ENCODE assay signal across 1 cellular context in the genomic region with DNA sequence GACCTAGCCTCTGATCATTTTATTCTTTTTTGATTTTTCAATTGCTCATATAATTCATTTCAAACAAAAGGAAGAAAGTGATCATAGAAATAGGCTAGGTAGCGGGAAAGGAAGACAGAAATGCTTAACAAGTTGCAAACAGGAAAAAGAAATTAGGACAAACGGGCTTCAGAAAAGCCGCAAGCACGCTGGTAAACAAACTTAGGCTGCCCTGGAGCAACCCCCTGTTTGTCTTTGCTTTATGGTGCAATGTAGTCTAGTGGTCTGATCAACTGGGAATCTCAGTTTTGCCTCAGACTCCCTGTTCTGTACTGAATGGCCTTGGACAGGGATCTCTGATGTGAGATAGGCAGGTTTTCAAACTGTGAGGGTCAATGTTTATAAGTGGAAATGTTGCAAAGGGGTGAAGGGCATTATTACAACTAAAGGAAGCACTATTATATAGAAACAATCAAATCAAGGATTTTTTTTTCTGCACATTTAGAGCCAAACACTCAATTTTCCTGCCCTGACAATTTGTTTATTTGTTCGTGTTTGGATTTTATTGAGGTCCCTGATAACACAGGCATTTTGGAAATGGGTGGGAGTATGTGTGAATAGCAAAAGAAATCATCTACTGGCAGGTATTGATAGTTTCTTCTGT.
TF ChIP-seq lines count a peak whose summit lies in the region.

No MANE protein-coding gene starts in this region.

TF ChIP-seq in HepG2, 621 proteins besides CTCF, POLR2A, EP300 and RAD21 (continued from another document and continues in another):
- TF ChIP-seq KIAA2018 (CRISPR knock-in tag; IDR thresholded peaks at IDR 0.05; ENCODE audit: borderline replicate concordance) (no peak), SRSF4 (IDR thresholded peaks at IDR 0.05; ENCODE audit: low read depth, low read length, poor library complexity, severe bottlenecking) (no peak), SRSF1 (optimal IDR thresholded peaks at IDR 0.05; ENCODE audit: low read depth, low read length) (no peak), BCL6 (CRISPR knock-in tag; IDR thresholded peaks at IDR 0.05) (peak; percentile 97), RXRB (CRISPR knock-in tag; IDR thresholded peaks at IDR 0.05; ENCODE audit: borderline replicate concordance) (peak; percentile 98), ATF7 (IDR thresholded peaks at IDR 0.05) (0 out of 2 replicates have a peak, but pooled peaks have one; percentile 1), ATF7 (CRISPR knock-in tag; IDR thresholded peaks at IDR 0.05) (peak; percentile 71; the same call in 1 of the 2 replicates), CREBL2 (CRISPR knock-in tag; IDR thresholded peaks at IDR 0.05; ENCODE audit: borderline replicate concordance) (no peak), THRA (CRISPR knock-in tag; IDR thresholded peaks at IDR 0.05; ENCODE audit: borderline replicate concordance) (peak; percentile 97), RARG (CRISPR knock-in tag; IDR thresholded peaks at IDR 0.05; ENCODE audit: low read depth) (no peak), ZFP62 (CRISPR knock-in tag; IDR thresholded peaks at IDR 0.05) (no peak), EZH2 (conservative IDR thresholded peaks at IDR 0.05; ENCODE audit: low read depth, low read length) (no peak), MZF1 (CRISPR knock-in tag; IDR thresholded peaks at IDR 0.05; ENCODE audit: borderline replicate concordance) (no peak), ZBTB7A (CRISPR knock-in tag; IDR thresholded peaks at IDR 0.05) (no peak), FOXA3 (CRISPR knock-in tag; IDR thresholded peaks at IDR 0.05) (peak; percentile 97), ZNF777 (CRISPR knock-in tag; IDR thresholded peaks at IDR 0.05) (no peak), ZNF713 (CRISPR knock-in tag; IDR thresholded peaks at IDR 0.05) (no peak), SAFB2 (CRISPR knock-in tag; IDR thresholded peaks at IDR 0.05; ENCODE audit: borderline replicate concordance, low read depth) (no peak), ZBTB14 (CRISPR knock-in tag; IDR thresholded peaks at IDR 0.05) (no peak), ZMAT3 (CRISPR knock-in tag; conservative IDR thresholded peaks at IDR 0.05) (peak; percentile 79; the same call in 1 of the 2 replicates), KLF13 (CRISPR knock-in tag; IDR thresholded peaks at IDR 0.05) (no peak), ZNF446 (CRISPR knock-in tag; IDR thresholded peaks at IDR 0.05) (no peak), SMARCC2 (IDR thresholded peaks at IDR 0.05) (no peak), CCAR2 (optimal IDR thresholded peaks at IDR 0.05; ENCODE audit: low read depth, low read length) (no peak), GATA4 (IDR thresholded peaks at IDR 0.05; ENCODE audit: borderline replicate concordance, low read depth) (peak; percentile 95), SOX13 (IDR thresholded peaks at IDR 0.05) (peak; percentile 91), SOX13 (CRISPR knock-in tag; conservative IDR thresholded peaks at IDR 0.05 in 1 of 2, IDR thresholded peaks at IDR 0.05 in 1 of 2) (peak in 1 of 2 experiments; percentile 96; a peak in 2 of 4 replicates), ARNTL (CRISPR knock-in tag; IDR thresholded peaks at IDR 0.05) (peak; percentile 58; the same call in 1 of the 2 replicates), GZF1 (CRISPR knock-in tag; IDR thresholded peaks at IDR 0.05) (no peak), ARID2 (CRISPR knock-in tag; IDR thresholded peaks at IDR 0.05; ENCODE audit: borderline replicate concordance) (no peak), NR2F2 (IDR thresholded peaks at IDR 0.05; ENCODE audit: borderline replicate concordance, low read depth) (peak; percentile 95), ZNF253 (CRISPR knock-in tag; IDR thresholded peaks at IDR 0.05; ENCODE audit: borderline replicate concordance) (no peak)
- TF ChIP-seq, protein P1, sequence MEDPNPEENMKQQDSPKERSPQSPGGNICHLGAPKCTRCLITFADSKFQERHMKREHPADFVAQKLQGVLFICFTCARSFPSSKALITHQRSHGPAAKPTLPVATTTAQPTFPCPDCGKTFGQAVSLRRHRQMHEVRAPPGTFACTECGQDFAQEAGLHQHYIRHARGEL (CRISPR knock-in tag; IDR thresholded peaks at IDR 0.05), result no peak
- TF ChIP-seq, protein P2, sequence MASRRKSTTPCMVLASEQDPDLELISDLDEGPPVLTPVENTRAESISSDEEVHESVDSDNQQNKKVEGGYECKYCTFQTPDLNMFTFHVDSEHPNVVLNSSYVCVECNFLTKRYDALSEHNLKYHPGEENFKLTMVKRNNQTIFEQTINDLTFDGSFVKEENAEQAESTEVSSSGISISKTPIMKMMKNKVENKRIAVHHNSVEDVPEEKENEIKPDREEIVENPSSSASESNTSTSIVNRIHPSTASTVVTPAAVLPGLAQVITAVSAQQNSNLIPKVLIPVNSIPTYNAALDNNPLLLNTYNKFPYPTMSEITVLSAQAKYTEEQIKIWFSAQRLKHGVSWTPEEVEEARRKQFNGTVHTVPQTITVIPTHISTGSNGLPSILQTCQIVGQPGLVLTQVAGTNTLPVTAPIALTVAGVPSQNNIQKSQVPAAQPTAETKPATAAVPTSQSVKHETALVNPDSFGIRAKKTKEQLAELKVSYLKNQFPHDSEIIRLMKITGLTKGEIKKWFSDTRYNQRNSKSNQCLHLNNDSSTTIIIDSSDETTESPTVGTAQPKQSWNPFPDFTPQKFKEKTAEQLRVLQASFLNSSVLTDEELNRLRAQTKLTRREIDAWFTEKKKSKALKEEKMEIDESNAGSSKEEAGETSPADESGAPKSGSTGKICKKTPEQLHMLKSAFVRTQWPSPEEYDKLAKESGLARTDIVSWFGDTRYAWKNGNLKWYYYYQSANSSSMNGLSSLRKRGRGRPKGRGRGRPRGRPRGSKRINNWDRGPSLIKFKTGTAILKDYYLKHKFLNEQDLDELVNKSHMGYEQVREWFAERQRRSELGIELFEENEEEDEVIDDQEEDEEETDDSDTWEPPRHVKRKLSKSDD (CRISPR knock-in tag; IDR thresholded peaks at IDR 0.05; ENCODE audit: low read depth), result 0 out of 2 replicates have a peak, but pooled peaks have one; percentile 31
- TF ChIP-seq, protein P3, sequence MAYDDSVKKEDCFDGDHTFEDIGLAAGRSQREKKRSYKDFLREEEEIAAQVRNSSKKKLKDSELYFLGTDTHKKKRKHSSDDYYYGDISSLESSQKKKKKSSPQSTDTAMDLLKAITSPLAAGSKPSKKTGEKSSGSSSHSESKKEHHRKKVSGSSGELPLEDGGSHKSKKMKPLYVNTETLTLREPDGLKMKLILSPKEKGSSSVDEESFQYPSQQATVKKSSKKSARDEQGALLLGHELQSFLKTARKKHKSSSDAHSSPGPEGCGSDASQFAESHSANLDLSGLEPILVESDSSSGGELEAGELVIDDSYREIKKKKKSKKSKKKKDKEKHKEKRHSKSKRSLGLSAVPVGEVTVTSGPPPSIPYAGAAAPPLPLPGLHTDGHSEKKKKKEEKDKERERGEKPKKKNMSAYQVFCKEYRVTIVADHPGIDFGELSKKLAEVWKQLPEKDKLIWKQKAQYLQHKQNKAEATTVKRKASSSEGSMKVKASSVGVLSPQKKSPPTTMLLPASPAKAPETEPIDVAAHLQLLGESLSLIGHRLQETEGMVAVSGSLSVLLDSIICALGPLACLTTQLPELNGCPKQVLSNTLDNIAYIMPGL (CRISPR knock-in tag; IDR thresholded peaks at IDR 0.05; ENCODE audit: borderline replicate concordance in 1 of 2, low read depth in 1 of 2), result no peak
- TF ChIP-seq, protein P4, sequence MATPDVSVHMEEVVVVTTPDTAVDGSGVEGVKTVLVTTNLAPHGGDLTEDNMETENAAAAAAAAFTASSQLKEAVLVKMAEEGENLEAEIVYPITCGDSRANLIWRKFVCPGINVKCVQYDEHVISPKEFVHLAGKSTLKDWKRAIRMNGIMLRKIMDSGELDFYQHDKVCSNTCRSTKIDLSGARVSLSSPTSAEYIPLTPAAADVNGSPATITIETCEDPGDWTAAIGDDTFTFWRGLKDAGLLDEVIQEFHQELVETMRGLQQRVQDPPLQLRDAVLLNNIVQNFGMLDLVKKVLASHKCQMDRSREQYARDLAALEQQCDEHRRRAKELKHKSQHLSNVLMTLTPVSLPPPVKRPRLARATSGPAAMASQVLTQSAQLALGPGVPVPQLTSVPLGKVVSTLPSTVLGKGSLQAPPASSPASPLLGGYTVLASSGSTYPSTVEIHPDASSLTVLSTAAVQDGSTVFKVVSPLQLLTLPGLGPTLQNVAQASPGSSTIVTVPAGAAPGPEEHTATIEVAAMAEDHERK (CRISPR knock-in tag; IDR thresholded peaks at IDR 0.05; ENCODE audit: low read depth), result no peak
- TF ChIP-seq, protein P5, sequence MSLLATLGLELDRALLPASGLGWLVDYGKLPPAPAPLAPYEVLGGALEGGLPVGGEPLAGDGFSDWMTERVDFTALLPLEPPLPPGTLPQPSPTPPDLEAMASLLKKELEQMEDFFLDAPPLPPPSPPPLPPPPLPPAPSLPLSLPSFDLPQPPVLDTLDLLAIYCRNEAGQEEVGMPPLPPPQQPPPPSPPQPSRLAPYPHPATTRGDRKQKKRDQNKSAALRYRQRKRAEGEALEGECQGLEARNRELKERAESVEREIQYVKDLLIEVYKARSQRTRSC (CRISPR knock-in tag; IDR thresholded peaks at IDR 0.05; ENCODE audit: low read depth), result no peak
- TF ChIP-seq, protein P6, sequence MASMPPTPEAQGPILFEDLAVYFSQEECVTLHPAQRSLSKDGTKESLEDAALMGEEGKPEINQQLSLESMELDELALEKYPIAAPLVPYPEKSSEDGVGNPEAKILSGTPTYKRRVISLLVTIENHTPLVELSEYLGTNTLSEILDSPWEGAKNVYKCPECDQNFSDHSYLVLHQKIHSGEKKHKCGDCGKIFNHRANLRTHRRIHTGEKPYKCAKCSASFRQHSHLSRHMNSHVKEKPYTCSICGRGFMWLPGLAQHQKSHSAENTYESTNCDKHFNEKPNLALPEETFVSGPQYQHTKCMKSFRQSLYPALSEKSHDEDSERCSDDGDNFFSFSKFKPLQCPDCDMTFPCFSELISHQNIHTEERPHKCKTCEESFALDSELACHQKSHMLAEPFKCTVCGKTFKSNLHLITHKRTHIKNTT (CRISPR knock-in tag; IDR thresholded peaks at IDR 0.05), result no peak
